Comparison of ENCODE assay signal across 2 cellular contexts in the genomic region with DNA sequence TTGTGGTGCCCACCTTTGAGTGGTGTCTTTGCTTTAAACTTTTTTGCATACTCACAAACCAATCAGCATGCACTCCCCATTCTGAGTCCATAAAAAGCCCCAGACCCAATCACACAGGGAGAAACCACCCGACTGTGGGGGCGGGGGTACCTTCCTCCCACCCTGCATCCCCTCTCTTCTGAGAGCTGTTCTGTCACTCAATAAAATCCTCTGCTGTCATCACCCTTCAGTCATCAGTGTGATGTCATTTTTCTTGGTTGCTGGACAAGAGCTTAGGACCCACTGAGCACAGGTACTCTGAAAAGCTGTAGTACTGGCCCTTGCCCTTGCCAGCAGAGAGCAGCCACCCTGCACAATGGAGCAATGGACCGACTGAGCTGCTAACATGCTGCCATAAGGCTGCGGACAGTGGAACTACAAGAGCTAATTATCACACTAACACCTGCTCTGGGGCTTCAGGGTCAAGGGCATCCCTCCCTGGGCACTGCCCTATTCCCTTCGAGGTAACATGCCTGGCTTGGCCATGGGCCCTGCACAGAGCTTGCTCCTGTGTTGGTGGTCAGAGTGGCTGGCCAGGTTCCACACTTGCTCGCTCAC.
TF ChIP-seq lines count a peak whose summit lies in the region.

No MANE protein-coding gene starts in this region.

TF ChIP-seq in GM23338, 12 proteins besides CTCF, POLR2A, EP300 and RAD21:
- TF ChIP-seq, protein P1, sequence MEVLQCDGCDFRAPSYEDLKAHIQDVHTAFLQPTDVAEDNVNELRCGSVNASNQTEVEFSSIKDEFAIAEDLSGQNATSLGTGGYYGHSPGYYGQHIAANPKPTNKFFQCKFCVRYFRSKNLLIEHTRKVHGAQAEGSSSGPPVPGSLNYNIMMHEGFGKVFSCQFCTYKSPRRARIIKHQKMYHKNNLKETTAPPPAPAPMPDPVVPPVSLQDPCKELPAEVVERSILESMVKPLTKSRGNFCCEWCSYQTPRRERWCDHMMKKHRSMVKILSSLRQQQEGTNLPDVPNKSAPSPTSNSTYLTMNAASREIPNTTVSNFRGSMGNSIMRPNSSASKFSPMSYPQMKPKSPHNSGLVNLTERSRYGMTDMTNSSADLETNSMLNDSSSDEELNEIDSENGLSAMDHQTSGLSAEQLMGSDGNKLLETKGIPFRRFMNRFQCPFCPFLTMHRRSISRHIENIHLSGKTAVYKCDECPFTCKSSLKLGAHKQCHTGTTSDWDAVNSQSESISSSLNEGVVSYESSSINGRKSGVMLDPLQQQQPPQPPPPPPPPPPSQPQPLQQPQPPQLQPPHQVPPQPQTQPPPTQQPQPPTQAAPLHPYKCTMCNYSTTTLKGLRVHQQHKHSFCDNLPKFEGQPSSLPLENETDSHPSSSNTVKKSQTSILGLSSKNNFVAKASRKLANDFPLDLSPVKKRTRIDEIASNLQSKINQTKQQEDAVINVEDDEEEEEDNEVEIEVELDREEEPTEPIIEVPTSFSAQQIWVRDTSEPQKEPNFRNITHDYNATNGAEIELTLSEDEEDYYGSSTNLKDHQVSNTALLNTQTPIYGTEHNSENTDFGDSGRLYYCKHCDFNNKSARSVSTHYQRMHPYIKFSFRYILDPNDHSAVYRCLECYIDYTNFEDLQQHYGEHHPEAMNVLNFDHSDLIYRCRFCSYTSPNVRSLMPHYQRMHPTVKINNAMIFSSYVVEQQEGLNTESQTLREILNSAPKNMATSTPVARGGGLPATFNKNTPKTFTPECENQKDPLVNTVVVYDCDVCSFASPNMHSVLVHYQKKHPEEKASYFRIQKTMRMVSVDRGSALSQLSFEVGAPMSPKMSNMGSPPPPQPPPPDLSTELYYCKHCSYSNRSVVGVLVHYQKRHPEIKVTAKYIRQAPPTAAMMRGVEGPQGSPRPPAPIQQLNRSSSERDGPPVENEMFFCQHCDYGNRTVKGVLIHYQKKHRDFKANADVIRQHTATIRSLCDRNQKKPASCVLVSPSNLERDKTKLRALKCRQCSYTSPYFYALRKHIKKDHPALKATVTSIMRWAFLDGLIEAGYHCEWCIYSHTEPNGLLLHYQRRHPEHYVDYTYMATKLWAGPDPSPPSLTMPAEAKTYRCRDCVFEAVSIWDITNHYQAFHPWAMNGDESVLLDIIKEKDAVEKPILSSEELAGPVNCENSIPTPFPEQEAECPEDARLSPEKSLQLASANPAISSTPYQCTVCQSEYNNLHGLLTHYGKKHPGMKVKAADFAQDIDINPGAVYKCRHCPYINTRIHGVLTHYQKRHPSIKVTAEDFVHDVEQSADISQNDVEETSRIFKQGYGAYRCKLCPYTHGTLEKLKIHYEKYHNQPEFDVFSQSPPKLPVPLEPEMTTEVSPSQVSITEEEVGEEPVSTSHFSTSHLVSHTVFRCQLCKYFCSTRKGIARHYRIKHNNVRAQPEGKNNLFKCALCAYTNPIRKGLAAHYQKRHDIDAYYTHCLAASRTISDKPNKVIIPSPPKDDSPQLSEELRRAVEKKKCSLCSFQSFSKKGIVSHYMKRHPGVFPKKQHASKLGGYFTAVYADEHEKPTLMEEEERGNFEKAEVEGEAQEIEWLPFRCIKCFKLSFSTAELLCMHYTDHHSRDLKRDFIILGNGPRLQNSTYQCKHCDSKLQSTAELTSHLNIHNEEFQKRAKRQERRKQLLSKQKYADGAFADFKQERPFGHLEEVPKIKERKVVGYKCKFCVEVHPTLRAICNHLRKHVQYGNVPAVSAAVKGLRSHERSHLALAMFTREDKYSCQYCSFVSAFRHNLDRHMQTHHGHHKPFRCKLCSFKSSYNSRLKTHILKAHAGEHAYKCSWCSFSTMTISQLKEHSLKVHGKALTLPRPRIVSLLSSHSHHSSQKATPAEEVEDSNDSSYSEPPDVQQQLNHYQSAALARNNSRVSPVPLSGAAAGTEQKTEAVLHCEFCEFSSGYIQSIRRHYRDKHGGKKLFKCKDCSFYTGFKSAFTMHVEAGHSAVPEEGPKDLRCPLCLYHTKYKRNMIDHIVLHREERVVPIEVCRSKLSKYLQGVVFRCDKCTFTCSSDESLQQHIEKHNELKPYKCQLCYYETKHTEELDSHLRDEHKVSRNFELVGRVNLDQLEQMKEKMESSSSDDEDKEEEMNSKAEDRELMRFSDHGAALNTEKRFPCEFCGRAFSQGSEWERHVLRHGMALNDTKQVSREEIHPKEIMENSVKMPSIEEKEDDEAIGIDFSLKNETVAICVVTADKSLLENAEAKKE (CRISPR knock-in tag; IDR thresholded peaks at IDR 0.05) = no peak
- no peak for TF ChIP-seq NANOG (IDR thresholded peaks at IDR 0.05; ENCODE audit: borderline replicate concordance)
- 0 out of 2 replicates have a peak, but pooled peaks have one; percentile 10 for TF ChIP-seq CREB1 (CRISPR knock-in tag; IDR thresholded peaks at IDR 0.05; ENCODE audit: low read depth)
- TF ChIP-seq EZH2 (IDR thresholded peaks at IDR 0.05; ENCODE audit: low read depth, unreplicated experiment) = no peak
- TF ChIP-seq ZNF331 (CRISPR knock-in tag; IDR thresholded peaks at IDR 0.05; ENCODE audit: low read depth) = no peak
- TF ChIP-seq EZH2phosphoT487 (IDR thresholded peaks at IDR 0.05; ENCODE audit: unreplicated experiment) = no peak
TF ChIP-seq in GM23338: peak in this region for 1.

TF ChIP-seq in K562, 482 proteins besides CTCF, POLR2A, EP300 and RAD21:
- TF ChIP-seq, protein P2, sequence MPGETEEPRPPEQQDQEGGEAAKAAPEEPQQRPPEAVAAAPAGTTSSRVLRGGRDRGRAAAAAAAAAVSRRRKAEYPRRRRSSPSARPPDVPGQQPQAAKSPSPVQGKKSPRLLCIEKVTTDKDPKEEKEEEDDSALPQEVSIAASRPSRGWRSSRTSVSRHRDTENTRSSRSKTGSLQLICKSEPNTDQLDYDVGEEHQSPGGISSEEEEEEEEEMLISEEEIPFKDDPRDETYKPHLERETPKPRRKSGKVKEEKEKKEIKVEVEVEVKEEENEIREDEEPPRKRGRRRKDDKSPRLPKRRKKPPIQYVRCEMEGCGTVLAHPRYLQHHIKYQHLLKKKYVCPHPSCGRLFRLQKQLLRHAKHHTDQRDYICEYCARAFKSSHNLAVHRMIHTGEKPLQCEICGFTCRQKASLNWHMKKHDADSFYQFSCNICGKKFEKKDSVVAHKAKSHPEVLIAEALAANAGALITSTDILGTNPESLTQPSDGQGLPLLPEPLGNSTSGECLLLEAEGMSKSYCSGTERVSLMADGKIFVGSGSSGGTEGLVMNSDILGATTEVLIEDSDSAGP (CRISPR knock-in tag; IDR thresholded peaks at IDR 0.05) = 0 out of 2 replicates have a peak, but pooled peaks have one; percentile 17
- TF ChIP-seq, protein P3, sequence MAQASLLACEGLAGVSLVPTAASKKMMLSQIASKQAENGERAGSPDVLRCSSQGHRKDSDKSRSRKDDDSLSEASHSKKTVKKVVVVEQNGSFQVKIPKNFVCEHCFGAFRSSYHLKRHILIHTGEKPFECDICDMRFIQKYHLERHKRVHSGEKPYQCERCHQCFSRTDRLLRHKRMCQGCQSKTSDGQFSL (CRISPR knock-in tag; IDR thresholded peaks at IDR 0.05) = no peak
- TF ChIP-seq, protein P3 (tag; IDR thresholded peaks at IDR 0.05) = peak in 1 of 2 experiments; percentile 41; a peak in 1 of 4 replicates
- TF ChIP-seq PRMT5 (CRISPR knock-in tag; IDR thresholded peaks at IDR 0.05) (no peak), CREM (IDR thresholded peaks at IDR 0.05; ENCODE audit: low read depth) (0 out of 2 replicates have a peak, but pooled peaks have one; percentile 14), GABPB1 (CRISPR knock-in tag; IDR thresholded peaks at IDR 0.05) (0 out of 2 replicates have a peak, but pooled peaks have one; percentile 5), GABPA (tag; conservative IDR thresholded peaks at IDR 0.05; ENCODE audit: low read depth) (0 out of 2 replicates have a peak, but pooled peaks have one; percentile 3), CEBPG (CRISPR knock-in tag; IDR thresholded peaks at IDR 0.05) (0 out of 2 replicates have a peak, but pooled peaks have one; percentile 8), CEBPG (tag; conservative IDR thresholded peaks at IDR 0.05 in 1 of 2, IDR thresholded peaks at IDR 0.05 in 1 of 2) (no peak), MEIS2 (IDR thresholded peaks at IDR 0.05; ENCODE audit: partially characterized antibody) (peak; percentile 77), ADNP (tag; IDR thresholded peaks at IDR 0.05) (no peak), FOXK2 (conservative IDR thresholded peaks at IDR 0.05 in 1 of 2, IDR thresholded peaks at IDR 0.05 in 1 of 2; ENCODE audit: low read depth in 2 of 2) (no peak), RBFOX2 (IDR thresholded peaks at IDR 0.05; ENCODE audit: low read depth, low read length) (0 out of 2 replicates have a peak, but pooled peaks have one; percentile 15)
- TF ChIP-seq, protein P4, sequence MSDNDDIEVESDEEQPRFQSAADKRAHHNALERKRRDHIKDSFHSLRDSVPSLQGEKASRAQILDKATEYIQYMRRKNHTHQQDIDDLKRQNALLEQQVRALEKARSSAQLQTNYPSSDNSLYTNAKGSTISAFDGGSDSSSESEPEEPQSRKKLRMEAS (CRISPR knock-in tag; IDR thresholded peaks at IDR 0.05) = peak; percentile 35; the same call in 1 of the 2 replicates
- TF ChIP-seq, protein P5, sequence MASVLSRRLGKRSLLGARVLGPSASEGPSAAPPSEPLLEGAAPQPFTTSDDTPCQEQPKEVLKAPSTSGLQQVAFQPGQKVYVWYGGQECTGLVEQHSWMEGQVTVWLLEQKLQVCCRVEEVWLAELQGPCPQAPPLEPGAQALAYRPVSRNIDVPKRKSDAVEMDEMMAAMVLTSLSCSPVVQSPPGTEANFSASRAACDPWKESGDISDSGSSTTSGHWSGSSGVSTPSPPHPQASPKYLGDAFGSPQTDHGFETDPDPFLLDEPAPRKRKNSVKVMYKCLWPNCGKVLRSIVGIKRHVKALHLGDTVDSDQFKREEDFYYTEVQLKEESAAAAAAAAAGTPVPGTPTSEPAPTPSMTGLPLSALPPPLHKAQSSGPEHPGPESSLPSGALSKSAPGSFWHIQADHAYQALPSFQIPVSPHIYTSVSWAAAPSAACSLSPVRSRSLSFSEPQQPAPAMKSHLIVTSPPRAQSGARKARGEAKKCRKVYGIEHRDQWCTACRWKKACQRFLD (CRISPR knock-in tag; IDR thresholded peaks at IDR 0.05) = no peak
- TF ChIP-seq, protein P6, sequence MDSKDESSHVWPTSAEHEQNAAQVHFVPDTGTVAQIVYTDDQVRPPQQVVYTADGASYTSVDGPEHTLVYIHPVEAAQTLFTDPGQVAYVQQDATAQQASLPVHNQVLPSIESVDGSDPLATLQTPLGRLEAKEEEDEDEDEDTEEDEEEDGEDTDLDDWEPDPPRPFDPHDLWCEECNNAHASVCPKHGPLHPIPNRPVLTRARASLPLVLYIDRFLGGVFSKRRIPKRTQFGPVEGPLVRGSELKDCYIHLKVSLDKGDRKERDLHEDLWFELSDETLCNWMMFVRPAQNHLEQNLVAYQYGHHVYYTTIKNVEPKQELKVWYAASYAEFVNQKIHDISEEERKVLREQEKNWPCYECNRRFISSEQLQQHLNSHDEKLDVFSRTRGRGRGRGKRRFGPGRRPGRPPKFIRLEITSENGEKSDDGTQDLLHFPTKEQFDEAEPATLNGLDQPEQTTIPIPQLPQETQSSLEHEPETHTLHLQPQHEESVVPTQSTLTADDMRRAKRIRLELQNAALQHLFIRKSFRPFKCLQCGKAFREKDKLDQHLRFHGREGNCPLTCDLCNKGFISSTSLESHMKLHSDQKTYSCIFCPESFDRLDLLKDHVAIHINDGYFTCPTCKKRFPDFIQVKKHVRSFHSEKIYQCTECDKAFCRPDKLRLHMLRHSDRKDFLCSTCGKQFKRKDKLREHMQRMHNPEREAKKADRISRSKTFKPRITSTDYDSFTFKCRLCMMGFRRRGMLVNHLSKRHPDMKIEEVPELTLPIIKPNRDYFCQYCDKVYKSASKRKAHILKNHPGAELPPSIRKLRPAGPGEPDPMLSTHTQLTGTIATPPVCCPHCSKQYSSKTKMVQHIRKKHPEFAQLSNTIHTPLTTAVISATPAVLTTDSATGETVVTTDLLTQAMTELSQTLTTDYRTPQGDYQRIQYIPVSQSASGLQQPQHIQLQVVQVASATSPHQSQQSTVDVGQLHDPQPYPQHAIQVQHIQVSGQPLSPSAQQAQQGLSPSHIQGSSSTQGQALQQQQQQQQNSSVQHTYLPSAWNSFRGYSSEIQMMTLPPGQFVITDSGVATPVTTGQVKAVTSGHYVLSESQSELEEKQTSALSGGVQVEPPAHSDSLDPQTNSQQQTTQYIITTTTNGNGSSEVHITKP (IDR thresholded peaks at IDR 0.05; ENCODE audit: partially characterized antibody) = peak; percentile 82
- TF ChIP-seq, protein P7, sequence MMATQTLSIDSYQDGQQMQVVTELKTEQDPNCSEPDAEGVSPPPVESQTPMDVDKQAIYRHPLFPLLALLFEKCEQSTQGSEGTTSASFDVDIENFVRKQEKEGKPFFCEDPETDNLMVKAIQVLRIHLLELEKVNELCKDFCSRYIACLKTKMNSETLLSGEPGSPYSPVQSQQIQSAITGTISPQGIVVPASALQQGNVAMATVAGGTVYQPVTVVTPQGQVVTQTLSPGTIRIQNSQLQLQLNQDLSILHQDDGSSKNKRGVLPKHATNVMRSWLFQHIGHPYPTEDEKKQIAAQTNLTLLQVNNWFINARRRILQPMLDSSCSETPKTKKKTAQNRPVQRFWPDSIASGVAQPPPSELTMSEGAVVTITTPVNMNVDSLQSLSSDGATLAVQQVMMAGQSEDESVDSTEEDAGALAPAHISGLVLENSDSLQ (IDR thresholded peaks at IDR 0.05) = peak; percentile 53
TF ChIP-seq in K562: peak in this region for 11.
